In genomic region chr14:20632831-20633771, GRCh38 we compare ENCODE assay signal across 8 cellular contexts. TPM values are rescaled to one million over a fixed set of nuclear protein-coding genes. Genes with fewer than 3 reads are reported as not detected.
A peak's percentile ranks its signal among the peaks of the same experiment; 100 is the strongest.
DNase-seq lines count a peak whose midpoint lies in the region; ATAC-seq and TF ChIP-seq lines count a peak whose summit lies in the region.

No MANE protein-coding gene starts in this region.

- no peak overlapping the region for H3K4me2 ChIP-seq in DND-41 (ENCODE audit: insufficient read depth, low read length)
- H3K4me2 ChIP-seq in Karpas-422 (ENCODE audit: low read depth, low read length, poor library complexity, severe bottlenecking): peak overlapping the region; percentile 6

- peaks cover 10% of the 10 kb centered on the region for H3K27me3 ChIP-seq in DND-41 (ENCODE audit: insufficient read depth, low read length, poor library complexity)
- no peaks in the 10 kb centered on the region for H3K27me3 ChIP-seq in Karpas-422 (ENCODE audit: low read length)

- H4K20me1 ChIP-seq in DND-41 (ENCODE audit: insufficient read depth, low read length): no peaks in the 10 kb centered on the region
- no peaks in the 10 kb centered on the region for H4K20me1 ChIP-seq in Karpas-422 (ENCODE audit: insufficient read depth, low read depth, low read length)

- no peaks in the 10 kb centered on the region for H3K4me1 ChIP-seq in DND-41 (ENCODE audit: insufficient read depth, low read length)
- peaks cover 11% of the 10 kb centered on the region for H3K4me1 ChIP-seq in Karpas-422 (ENCODE audit: low read length)

- H2AFZ ChIP-seq in DND-41 (ENCODE audit: low read depth, low read length) (no peak overlapping the region), Karpas-422 (ENCODE audit: low read length) (no peak overlapping the region)

- H3K36me3 ChIP-seq in DND-41 (ENCODE audit: insufficient read depth, low read length): no peaks in the 10 kb centered on the region
- no peaks in the 10 kb centered on the region for H3K36me3 ChIP-seq in Karpas-422 (ENCODE audit: insufficient read depth, low read length)

- no peak for ATAC-seq in DND-41 (ENCODE audit: insufficient read depth, low read depth)
- peak; percentile 44 for ATAC-seq in GM21825 (IDR thresholded peaks at IDR 0.05; ENCODE audit: unreplicated experiment)

- H3K79me2 ChIP-seq in DND-41 (ENCODE audit: insufficient read depth, low read length) (no peaks in the 10 kb centered on the region), Karpas-422 (ENCODE audit: low read length) (no peaks in the 10 kb centered on the region)

- H3K9me3 ChIP-seq in DND-41 (ENCODE audit: insufficient read depth, low read length, severe bottlenecking): no peaks in the 10 kb centered on the region
- H3K9me3 ChIP-seq in Karpas-422 (ENCODE audit: low read length): no peaks in the 10 kb centered on the region
- no peaks in the 10 kb centered on the region for H3K9me3 ChIP-seq in iPS-18c (ENCODE audit: control insufficient read depth, insufficient read depth, low read length)

- TF ChIP-seq CTCF in DND-41 (IDR thresholded peaks at IDR 0.05; ENCODE audit: borderline replicate concordance, extremely low read depth, low read length, poor library complexity, severe bottlenecking) (no peak), astrocyte of the spinal cord (IDR thresholded peaks at IDR 0.05; ENCODE audit: low read depth, low read length) (no peak)

- H3K4me3 ChIP-seq in DND-41 (ENCODE audit: low read depth in 1 of 2, low read length in 2 of 2) (no peak overlapping the region), Karpas-422 (ENCODE audit: low read length) (no peak overlapping the region), astrocyte of the spinal cord (ENCODE audit: low read depth, low read length) (peak overlapping the region; percentile 30), iPS-18c (ENCODE audit: insufficient read depth, low read depth, low read length) (peak overlapping the region; percentile 69), skin epidermis (peak overlapping the region in 5 of 7 experiments; percentile 1 to 24 (median 13))

- H3K9me2 ChIP-seq in Karpas-422 (replicated peaks; ENCODE audit: insufficient read depth, low read length): no peaks in the 10 kb centered on the region

- in situ Hi-C loops in astrocyte of the spinal cord (cut with HindIII; ENCODE audit: low sequenced_read_pairs): no loop called here

- DNase-seq in DND-41: peak; percentile 12
- peak; percentile 91 for DNase-seq in Karpas-422
- DNase-seq in SW 1271 (lab: John Stamatoyannopoulos, UW): peak; percentile 89 to 94
- DNase-seq in astrocyte of the spinal cord (ENCODE audit: low read depth, low spot score): peak; percentile 87
- DNase-seq in AML-193 (lab: John Stamatoyannopoulos, UW): no peak

- H3K27ac ChIP-seq in DND-41 (ENCODE audit: low read length) (no peak overlapping the region), Karpas-422 (ENCODE audit: low read length) (no peak overlapping the region), skin epidermis (no peak overlapping the region)

- no peak overlapping the region for H3K9ac ChIP-seq in DND-41 (ENCODE audit: low read depth, low read length)
- H3K9ac ChIP-seq in Karpas-422 (ENCODE audit: low read length): no peak overlapping the region

RNA-seq across cellular contexts. Expression of gene OR6S1, which starts 8.4 kb away (rescaled TPM):
- total RNA-seq in Karpas-422 (2014; rRNA removed; shearing (Covaris generic); ENCODE audit: low replicate concordance): not detected in 2 replicates

RNA-seq across cellular contexts. Expression of gene RNASE12, which starts 41.9 kb away (rescaled TPM):
- not detected in 2 replicates for total RNA-seq in Karpas-422 (2014; rRNA removed; shearing (Covaris generic); ENCODE audit: low replicate concordance)

RNA-seq across cellular contexts. Expression of gene RNASE11, which starts 45.3 kb away (rescaled TPM):
- total RNA-seq in Karpas-422 (2014; rRNA removed; shearing (Covaris generic); ENCODE audit: low replicate concordance): not detected in 2 replicates

RNA-seq across cellular contexts. Expression of gene RNASE4, which starts 51.3 kb away (rescaled TPM):
- 0.48 and 0.54 TPM in 2 replicates for total RNA-seq in Karpas-422 (2014; rRNA removed; shearing (Covaris generic); ENCODE audit: low replicate concordance)

RNA-seq across cellular contexts. Expression of gene ANG, which starts 55.5 kb away (rescaled TPM):
- total RNA-seq in Karpas-422 (2014; rRNA removed; shearing (Covaris generic); ENCODE audit: low replicate concordance): 0.32 and 1.9 TPM in 2 replicates

Comparison
In these comparisons a context has a peak if more than half of its experiments do, and no peak if none do; other contexts are left out.
1. DNase-seq: peak in DND-41 (single experiment), Karpas-422 (single experiment), SW 1271 (2 of 2) and astrocyte of the spinal cord (single experiment); none in AML-193 (0 of 2).
2. H3K4me3 ChIP-seq: peak in astrocyte of the spinal cord (single experiment), iPS-18c (single experiment) and skin epidermis (5 of 7); none in DND-41 (0 of 2) and Karpas-422 (single experiment).